In genomic region chr17:45128331-45128730, GRCh38 we compare ENCODE assay signal across 14 cellular contexts. TPM values are rescaled to one million over a fixed set of nuclear protein-coding genes. Genes with fewer than 3 reads are reported as not detected.
A peak's percentile ranks its signal among the peaks of the same experiment; 100 is the strongest.
DNase-seq lines count a peak whose midpoint lies in the region; ATAC-seq and TF ChIP-seq lines count a peak whose summit lies in the region.
"Had no signal": no experiment of that assay in that cellular context is flagged by ENCODE, and none has a peak within 500 bp of the region (broad histone marks: within the 10 kb centered on the region; RNA-seq: fewer than 3 reads in every experiment).

No MANE protein-coding gene starts in this region.

- H3K27me3 ChIP-seq in heart left ventricle (no peaks in the 10 kb centered on the region), aorta (ENCODE audit: control insufficient read depth in 1 of 2, insufficient read depth in 2 of 2, low read length in 1 of 2) (no peaks in the 10 kb centered on the region), MM.1S (replicated peaks; ENCODE audit: insufficient read depth, low read length) (0 out of 2 replicates have a peak, but pooled peaks cover 8% of the 10 kb centered on the region)
- H3K27me3 ChIP-seq: neural progenitor cell had no signal

- H3K27ac ChIP-seq in heart left ventricle = peak overlapping the region; percentile 74 to 99 (median 84)
- peak overlapping the region; percentile 57 to 97 for H3K27ac ChIP-seq in aorta (ENCODE audit: low read depth in 1 of 2, low read length in 2 of 2)
- no peak overlapping the region for H3K27ac ChIP-seq in MM.1S (ENCODE audit: low read length)
- H3K27ac ChIP-seq: neural progenitor cell had no signal

- CTCF ChIA-PET in T-cell (lab: Charles Lee) = no interaction called here

- H3K36me3 ChIP-seq in heart left ventricle (no peaks in the 10 kb centered on the region), aorta (ENCODE audit: control insufficient read depth in 1 of 2, insufficient read depth in 2 of 2, low read length in 1 of 2) (no peaks in the 10 kb centered on the region), MM.1S (replicated peaks; ENCODE audit: insufficient read depth, low read length) (no peaks in the 10 kb centered on the region)
- H3K36me3 ChIP-seq: neural progenitor cell had no signal

- H3K9me3 ChIP-seq in heart left ventricle (no peaks in the 10 kb centered on the region), aorta (ENCODE audit: control insufficient read depth, low read length) (no peaks in the 10 kb centered on the region), MM.1S (replicated peaks; ENCODE audit: insufficient read depth, low read length) (no peaks in the 10 kb centered on the region)

- H3K4me3 Mint-ChIP-seq in progenitor cell of endocrine pancreas (ENCODE audit: low read depth) = no peak overlapping the region
- H3K4me3 Mint-ChIP-seq in T-cell = no peak overlapping the region
- H3K4me3 Mint-ChIP-seq: central memory CD8-positive, alpha-beta T cell had no signal

- TF ChIP-seq POLR2A in heart left ventricle (IDR thresholded peaks at IDR 0.05) = peak in 1 of 2 donors; percentile 5

- 76 to 83% (median 78%) methylated on average over 5 of the region's 5 CpGs for WGBS in heart left ventricle, 4 donors
- 10 to 17% methylated on average over 5 of the region's 5 CpGs for WGBS in aorta, 2 donors

- no peak overlapping the region for H3K4me2 ChIP-seq in MM.1S (ENCODE audit: low read depth, low read length)
- H3K4me2 ChIP-seq: neural progenitor cell had no signal

- peaks cover 14 to 80% (median 65%) of the 10 kb centered on the region in 12 donors for H3K4me1 ChIP-seq in heart left ventricle
- H3K4me1 ChIP-seq in aorta (ENCODE audit: control insufficient read depth in 1 of 2, insufficient read depth in 2 of 2, low read length in 2 of 2) = peaks cover 0 to 3% of the 10 kb centered on the region in 2 donors
- H3K4me1 ChIP-seq in MM.1S (ENCODE audit: low read length) = peaks cover 6% of the 10 kb centered on the region; the same call in 1 of the 2 replicates

- no peak for ATAC-seq in Right ventricle myocardium superior (ENCODE audit: poor library complexity)
- ATAC-seq in left cardiac atrium = no peak
- ATAC-seq in heart left ventricle = no peak
- no peak for ATAC-seq in aorta (ENCODE audit: low FRiP score)
- ATAC-seq in T-cell (replicated peaks in 1 of 4) = no peak
- ATAC-seq: stimulated activated naive CD8-positive, alpha-beta T cell treated with anti-CD3 and anti-CD28 coated beads, Interleukin-15, Interleukin-2, amounts not matched to agents 100 U/mL and 50 U/mL, for 24 hours had no signal

- no peak for TF ChIP-seq CTCF in heart left ventricle (IDR thresholded peaks at IDR 0.05)
- no peak for TF ChIP-seq CTCF in progenitor cell of endocrine pancreas (IDR thresholded peaks at IDR 0.05; ENCODE audit: unreplicated experiment)
- TF ChIP-seq CTCF in MM.1S (IDR thresholded peaks at IDR 0.05; ENCODE audit: low read length) = no peak

- H3K9ac ChIP-seq in MM.1S (ENCODE audit: low read length) = no peak overlapping the region
- H3K9ac ChIP-seq: neural progenitor cell had no signal

- no peaks in the 10 kb centered on the region for H4K20me1 ChIP-seq in MM.1S (ENCODE audit: insufficient read depth, low read length)

- H3K27me3 Mint-ChIP-seq in progenitor cell of endocrine pancreas (no peaks in the 10 kb centered on the region), T-cell (no peaks in the 10 kb centered on the region)
- H3K27me3 Mint-ChIP-seq: central memory CD8-positive, alpha-beta T cell had no signal

- POLR2A ChIA-PET in T-cell (lab: Charles Lee) = no interaction called here

- no peaks in the 10 kb centered on the region for H3K79me2 ChIP-seq in MM.1S (ENCODE audit: low read length)

- peak overlapping the region in 2 of 12 donors; percentile 4 to 5 for H3K4me3 ChIP-seq in heart left ventricle
- H3K4me3 ChIP-seq in aorta (ENCODE audit: low read length in 2 of 2) = no peak overlapping the region
- no peak overlapping the region for H3K4me3 ChIP-seq in MM.1S (ENCODE audit: low read length)
- H3K4me3 ChIP-seq: neural progenitor cell had no signal

- H3F3A ChIP-seq in MM.1S (ENCODE audit: insufficient read depth, low read length) = peaks cover 6% of the 10 kb centered on the region

- no peaks in the 10 kb centered on the region for H3K9me2 ChIP-seq in MM.1S (replicated peaks; ENCODE audit: insufficient read depth, low read length)

- DNase-seq in Right ventricle myocardium superior (peak; percentile 39), left cardiac atrium (no peak), heart left ventricle (peak in 1 of 5 donors; percentile 27), progenitor cell of endocrine pancreas (ENCODE audit: low spot score, unreplicated experiment) (no peak), aorta (peak in 1 of 2 donors; percentile 50), T-cell (no peak), MM.1S (no peak), Ammon's horn (ENCODE audit: low spot score) (no peak)
- DNase-seq: NCI-H1417; NCI-H526; stimulated activated CD4-positive, alpha-beta T cell treated with anti-CD3 and anti-CD28 coated beads, Interleukin-4, amount 100 ng/mL, for 4 hours; stimulated activated naive CD8-positive, alpha-beta T cell treated with anti-CD3 and anti-CD28 coated beads, Interleukin-15, Interleukin-2, amounts not matched to agents 100 U/mL and 50 U/mL, for 24 hours had no signal

- intact Hi-C loops in Right ventricle myocardium superior (cut with DNase I) (no loop called here), left cardiac atrium (cut with DNase I) (no loop called here), heart left ventricle (cut with DNase I) (loop anchor here in 3 of 10 donors (2.0 to 10.0 kb wide), 2 partner anchors 36 to 354 kb away; no protein-coding TSS in a partner anchor), aorta (cut with DNase I) (no loop called here)

- peaks cover 15% of the 10 kb centered on the region for H3K4me1 Mint-ChIP-seq in progenitor cell of endocrine pancreas (ENCODE audit: low read depth)
- peaks cover 0 to 6% (median 0%) of the 10 kb centered on the region in 3 donors for H3K4me1 Mint-ChIP-seq in T-cell
- H3K4me1 Mint-ChIP-seq: central memory CD8-positive, alpha-beta T cell had no signal

- no peak overlapping the region for H2AFZ ChIP-seq in MM.1S (ENCODE audit: low read length)
- H2AFZ ChIP-seq: neural progenitor cell had no signal

- H3K36me3 Mint-ChIP-seq in progenitor cell of endocrine pancreas (ENCODE audit: insufficient read depth) (no peaks in the 10 kb centered on the region), T-cell (no peaks in the 10 kb centered on the region)
- H3K36me3 Mint-ChIP-seq: neural progenitor cell had no signal

- H3K27ac Mint-ChIP-seq in progenitor cell of endocrine pancreas = peak overlapping the region; percentile 87
- H3K27ac Mint-ChIP-seq in T-cell = no peak overlapping the region

- H3K9me3 Mint-ChIP-seq in progenitor cell of endocrine pancreas (ENCODE audit: low read depth) (no peaks in the 10 kb centered on the region), T-cell (no peaks in the 10 kb centered on the region)
- H3K9me3 Mint-ChIP-seq: central memory CD8-positive, alpha-beta T cell; neural progenitor cell had no signal

RNA-seq across cellular contexts. Expression of gene PLCD3, which starts 4.0 kb away (rescaled TPM):
- total RNA-seq in Right ventricle myocardium superior (201 TPM), left cardiac atrium (100 to 1,000 TPM in 1 of 2 donors, 10 to 100 TPM in 1; 92.1 to 132 TPM), heart left ventricle (100 to 1,000 TPM; 102 to 207 (median 123) TPM), progenitor cell of endocrine pancreas (23.4 and 26.7 TPM in 2 replicates), aorta (10 to 100 TPM; 94.6 to 97.4 TPM), T-cell (1 to 10 TPM; 3.1 to 9.9 (median 4.8) TPM)
- polyA plus RNA-seq in heart left ventricle (100 to 1,000 TPM in 1 of 2 donors, 10 to 100 TPM in 1; 92.8 to 105 TPM), aorta (10 to 100 TPM; 22.8 to 93.8 TPM)

RNA-seq across cellular contexts. Expression of gene ACBD4, which starts 7.2 kb away (rescaled TPM):
- total RNA-seq in Right ventricle myocardium superior = 8.0 TPM
- 1 to 10 TPM; 8.4 to 8.7 TPM for total RNA-seq in left cardiac atrium
- total RNA-seq in heart left ventricle = 1 to 10 TPM; 4.1 to 9.8 (median 6.3) TPM
- polyA plus RNA-seq in heart left ventricle = 1 to 10 TPM; 3.3 to 8.8 TPM
- total RNA-seq in progenitor cell of endocrine pancreas = 14.1 and 15.7 TPM in 2 replicates
- total RNA-seq in aorta = 10 to 100 TPM; 16.1 to 23.4 TPM
- 10 to 100 TPM; 68.6 to 69.7 TPM for polyA plus RNA-seq in aorta
- 10 to 100 TPM; 28.4 to 48.5 (median 38.9) TPM for total RNA-seq in T-cell

RNA-seq across cellular contexts. Expression of gene HEXIM1, which starts 19.9 kb away (rescaled TPM):
- 31.2 TPM for total RNA-seq in Right ventricle myocardium superior
- 10 to 100 TPM; 27.8 to 31.7 TPM for total RNA-seq in left cardiac atrium
- total RNA-seq in heart left ventricle = 10 to 100 TPM; 14.4 to 28.7 (median 22.5) TPM
- 10 to 100 TPM; 11.9 to 12.4 TPM for polyA plus RNA-seq in heart left ventricle
- 32.9 and 33.3 TPM in 2 replicates for total RNA-seq in progenitor cell of endocrine pancreas
- 10 to 100 TPM; 48.7 to 64.0 TPM for total RNA-seq in aorta
- polyA plus RNA-seq in aorta = 10 to 100 TPM; 40.8 to 62.6 TPM
- total RNA-seq in T-cell = 10 to 100 TPM; 32.3 to 55.9 (median 34.5) TPM

RNA-seq across cellular contexts. Expression of gene HEXIM2, which starts 33.3 kb away (rescaled TPM):
- total RNA-seq in Right ventricle myocardium superior (8.0 TPM), left cardiac atrium (1 to 10 TPM; 4.2 to 4.4 TPM), heart left ventricle (1 to 10 TPM; 3.9 to 7.5 (median 5.7) TPM), progenitor cell of endocrine pancreas (9.3 and 11.9 TPM in 2 replicates), aorta (1 to 10 TPM; 2.7 to 6.0 TPM), T-cell (1 to 10 TPM; 2.0 to 5.8 (median 3.3) TPM)
- polyA plus RNA-seq in heart left ventricle (1 to 10 TPM; 3.4 to 6.4 TPM), aorta (1 to 10 TPM; 4.4 to 10.0 TPM)
